ENCODE assay signal across 10 cellular contexts in genomic region chr19:42313840-42314755, GRCh38. TPM values are rescaled to one million over a fixed set of nuclear protein-coding genes. Genes with fewer than 3 reads are reported as not detected.
A peak's percentile ranks its signal among the peaks of the same experiment; 100 is the strongest.
DNase-seq lines count a peak whose midpoint lies in the region; ATAC-seq and TF ChIP-seq lines count a peak whose summit lies in the region.
"Had no signal": no experiment of that assay in that cellular context is flagged by ENCODE, and none has a peak within 500 bp of the region (broad histone marks: within the 10 kb centered on the region; RNA-seq: fewer than 3 reads in every experiment).

No MANE protein-coding gene starts in this region.

- H3K27me3 Mint-ChIP-seq in activated naive CD8-positive, alpha-beta T cell treated with anti-CD3 and anti-CD28 coated beads, Interleukin-2, amount 10 ng/mL, durations not matched to agents 7 days and 5 days = peaks cover 43% of the 10 kb centered on the region

- peaks cover 21% of the 10 kb centered on the region for H3K27me3 ChIP-seq in H7 (ENCODE audit: control insufficient read depth, insufficient read depth, low read length)
- H3K27me3 ChIP-seq in kidney epithelial cell (ENCODE audit: control insufficient read depth, insufficient read depth, low read length) = peaks cover 27% of the 10 kb centered on the region
- H3K27me3 ChIP-seq: thyroid gland had no signal

- no peaks in the 10 kb centered on the region for H3K9me3 Mint-ChIP-seq in activated naive CD8-positive, alpha-beta T cell treated with anti-CD3 and anti-CD28 coated beads, Interleukin-2, amount 10 ng/mL, durations not matched to agents 7 days and 5 days

- no peaks in the 10 kb centered on the region for H3K36me3 Mint-ChIP-seq in activated naive CD8-positive, alpha-beta T cell treated with anti-CD3 and anti-CD28 coated beads, Interleukin-2, amount 10 ng/mL, durations not matched to agents 7 days and 5 days

- DNase-seq in H7 = peak; percentile 54
- no peak for DNase-seq in activated naive CD8-positive, alpha-beta T cell treated with anti-CD3 and anti-CD28 coated beads, Interleukin-2, amount 10 ng/mL, durations not matched to agents 7 days and 5 days
- DNase-seq in kidney epithelial cell (ENCODE audit: low read depth) = no peak
- no peak for DNase-seq in AG08395 (ENCODE audit: low spot score)
- DNase-seq in GM03348 (ENCODE audit: low spot score) = no peak

- POLR2A ChIA-PET in activated naive CD8-positive, alpha-beta T cell treated with anti-CD3 and anti-CD28 coated beads, Interleukin-2, amount 10 ng/mL, durations not matched to agents 7 days and 5 days (lab: Charles Lee) = interaction anchor here (0.6 to 1.1 kb wide), 2 partner anchors 9 to 12 kb away, joined by 3 read pairs; partner anchors contain the start of gene PAFAH1B3

- H3K4me3 Mint-ChIP-seq in activated naive CD8-positive, alpha-beta T cell treated with anti-CD3 and anti-CD28 coated beads, Interleukin-2, amount 10 ng/mL, durations not matched to agents 7 days and 5 days = peak overlapping the region; percentile 59

- H3K4me3 ChIP-seq in H7 (ENCODE audit: insufficient read depth, low read depth, low read length) (peak overlapping the region; percentile 56), kidney epithelial cell (ENCODE audit: low read depth, low read length) (no peak overlapping the region)

- no peak for TF ChIP-seq CTCF in 22Rv1 (IDR thresholded peaks at IDR 0.05)
- peak; percentile 2 for TF ChIP-seq CTCF in kidney epithelial cell (IDR thresholded peaks at IDR 0.05; ENCODE audit: insufficient read depth, low read length, poor library complexity, severe bottlenecking)

- H3K4me1 Mint-ChIP-seq in activated naive CD8-positive, alpha-beta T cell treated with anti-CD3 and anti-CD28 coated beads, Interleukin-2, amount 10 ng/mL, durations not matched to agents 7 days and 5 days = peaks cover 21% of the 10 kb centered on the region

- ATAC-seq in activated naive CD8-positive, alpha-beta T cell treated with anti-CD3 and anti-CD28 coated beads, Interleukin-2, amount 10 ng/mL, durations not matched to agents 7 days and 5 days (ENCODE audit: low read depth) = no peak
- ATAC-seq in GM19324 (IDR thresholded peaks at IDR 0.05; ENCODE audit: low FRiP score, unreplicated experiment) (no peak), HG02678 (IDR thresholded peaks at IDR 0.05; ENCODE audit: unreplicated experiment) (no peak)

- peak overlapping the region; percentile 67 for H3K27ac ChIP-seq in 22Rv1
- H3K27ac ChIP-seq: thyroid gland had no signal

- H3K36me3 ChIP-seq in H7 (replicated peaks; ENCODE audit: control insufficient read depth, insufficient read depth, low read length) (no peaks in the 10 kb centered on the region), kidney epithelial cell (ENCODE audit: control insufficient read depth, insufficient read depth, low read length) (no peaks in the 10 kb centered on the region)
- H3K36me3 ChIP-seq: thyroid gland had no signal

- H3K27ac Mint-ChIP-seq in activated naive CD8-positive, alpha-beta T cell treated with anti-CD3 and anti-CD28 coated beads, Interleukin-2, amount 10 ng/mL, durations not matched to agents 7 days and 5 days = no peak overlapping the region

RNA-seq across cellular contexts. Expression of gene TMEM145, which starts 1.0 kb away (rescaled TPM):
- 0.38 and 0.41 TPM in 2 replicates for total RNA-seq in H7 (2014; rRNA removed; shearing (Covaris generic))
- total RNA-seq in activated naive CD8-positive, alpha-beta T cell treated with anti-CD3 and anti-CD28 coated beads, Interleukin-2, amount 10 ng/mL, durations not matched to agents 7 days and 5 days = under 1 TPM; 0.54 to 0.94 TPM
- total RNA-seq in kidney epithelial cell = 0.54 and 4.9 TPM in 2 replicates
- total RNA-seq: lung microvascular endothelial cell had no signal

RNA-seq across cellular contexts. Expression of gene MEGF8, which starts 11.3 kb away (rescaled TPM):
- total RNA-seq in H7 (2014; rRNA removed; shearing (Covaris generic)) = 26.1 and 33.4 TPM in 2 replicates
- total RNA-seq in activated naive CD8-positive, alpha-beta T cell treated with anti-CD3 and anti-CD28 coated beads, Interleukin-2, amount 10 ng/mL, durations not matched to agents 7 days and 5 days = 1 to 10 TPM; 8.5 to 9.3 TPM
- total RNA-seq in kidney epithelial cell = 45.0 and 49.2 TPM in 2 replicates

RNA-seq across cellular contexts. Expression of gene PAFAH1B3, which starts 11.7 kb away (rescaled TPM):
- 96.5 and 152 TPM in 2 replicates for total RNA-seq in H7 (2014; rRNA removed; shearing (Covaris generic))
- 10 to 100 TPM; 36.2 to 41.1 TPM for total RNA-seq in activated naive CD8-positive, alpha-beta T cell treated with anti-CD3 and anti-CD28 coated beads, Interleukin-2, amount 10 ng/mL, durations not matched to agents 7 days and 5 days
- 106 and 113 TPM in 2 replicates for total RNA-seq in kidney epithelial cell

RNA-seq across cellular contexts. Expression of gene PRR19, which starts 12.2 kb away (rescaled TPM):
- total RNA-seq in H7 (2014; rRNA removed; shearing (Covaris generic)) = 3.3 and 5.2 TPM in 2 replicates
- total RNA-seq in activated naive CD8-positive, alpha-beta T cell treated with anti-CD3 and anti-CD28 coated beads, Interleukin-2, amount 10 ng/mL, durations not matched to agents 7 days and 5 days = under 1 TPM in 1 of 2 experiments, not detected in 1; 0.57 TPM
- total RNA-seq in kidney epithelial cell = 0.55 and 0.92 TPM in 2 replicates

RNA-seq across cellular contexts. Expression of gene CIC, which starts 45.0 kb away (rescaled TPM):
- total RNA-seq in H7 (2014; rRNA removed; shearing (Covaris generic)) = 16.1 and 20.1 TPM in 2 replicates
- total RNA-seq in activated naive CD8-positive, alpha-beta T cell treated with anti-CD3 and anti-CD28 coated beads, Interleukin-2, amount 10 ng/mL, durations not matched to agents 7 days and 5 days = 10 to 100 TPM; 84.4 to 92.2 TPM
- 39.4 and 41.7 TPM in 2 replicates for total RNA-seq in kidney epithelial cell
